8 cellular contexts compared by ENCODE assay signal in the genomic region with DNA sequence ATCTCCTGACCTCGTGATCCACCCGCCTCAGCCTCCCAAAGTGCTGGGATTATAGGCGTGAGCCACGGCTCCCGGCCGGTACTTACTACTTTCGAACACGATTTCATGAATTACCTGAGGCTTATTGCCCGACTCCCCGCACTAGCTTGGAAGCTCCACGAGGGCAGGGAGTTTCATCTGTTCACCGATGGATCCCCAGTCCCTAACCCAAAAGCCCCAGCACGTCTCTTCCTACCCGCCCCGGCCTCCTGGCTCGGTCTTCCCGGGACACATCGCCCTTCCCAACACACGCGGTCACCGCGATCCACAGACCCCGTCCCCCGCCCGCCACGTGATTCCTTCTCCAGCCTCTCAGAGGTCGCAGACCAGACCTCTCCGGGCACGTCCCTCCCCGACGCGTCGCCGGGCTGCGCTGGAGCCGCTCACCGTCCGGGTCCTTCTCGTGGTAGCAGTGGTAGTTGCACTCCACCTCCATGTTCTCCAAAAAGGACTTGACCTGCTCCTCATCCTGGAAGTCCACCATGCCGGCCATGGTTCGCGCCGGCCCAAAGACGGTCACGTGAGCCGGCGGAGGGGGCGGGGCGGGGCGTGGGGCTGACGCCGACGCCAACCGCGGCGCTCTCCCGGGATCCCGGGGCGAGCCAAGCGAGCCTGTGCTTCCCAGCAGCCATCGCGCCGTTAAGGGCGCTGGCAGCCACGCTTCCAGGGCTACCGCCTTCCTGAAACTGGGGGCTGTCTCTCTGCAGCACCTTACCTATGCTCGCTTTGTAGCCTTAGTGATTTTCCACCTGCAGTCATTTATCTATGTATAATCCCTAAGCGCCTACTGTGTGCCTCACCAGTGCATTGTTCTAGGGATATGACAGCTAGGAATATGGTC. TPM values are rescaled to one million over a fixed set of nuclear protein-coding genes. Genes with fewer than 3 reads are reported as not detected.
DNase-seq lines count a peak whose midpoint lies in the region; ATAC-seq, FAIRE-seq and TF ChIP-seq lines count a peak whose summit lies in the region.

A gene (minus strand): TSS at position 553 of the 880 bp plus-strand sequence. CDS start 21 bp downstream, at position 532.

- peaks cover 2% of the 10 kb centered on the region for H3K36me3 Mint-ChIP-seq in activated CD4-positive, alpha-beta T cell treated with anti-CD3 and anti-CD28 coated beads, Interleukin-2, amount 10 ng/mL, durations not matched to agents 7 days and 5 days (ENCODE audit: low read depth)

- FAIRE-seq in A549 (lab: Jason Lieb, UNC): no peak

- H3K27ac ChIP-seq in A549: peak within 1 kb of the TSS; percentile 86 to 100

- TF ChIP-seq EP300 in A549 (IDR thresholded peaks at IDR 0.05): no peak

- ATAC-seq in A549: peak; percentile 85 to 86
- ATAC-seq in GM18867 (IDR thresholded peaks at IDR 0.05; ENCODE audit: unreplicated experiment): peak; percentile 52
- ATAC-seq in HG03378 (IDR thresholded peaks at IDR 0.05; ENCODE audit: unreplicated experiment): peak; percentile 36

- peak; percentile 61 to 84 for DNase-seq in A549 (ENCODE audit: low read depth in 1 of 2, low spot score in 1 of 2)
- peak; percentile 35 for DNase-seq in NCI-H524 treated with DMSO at 0.1 percent for 48 hours (lab: John Stamatoyannopoulos, UW)
- peak; percentile 66 for DNase-seq in activated CD4-positive, alpha-beta T cell treated with anti-CD3 and anti-CD28 coated beads, Interleukin-2, amount 10 ng/mL, durations not matched to agents 7 days and 5 days
- DNase-seq in dedifferentiated amniotic fluid mesenchymal stem cell (ENCODE audit: extremely low spot score): peak; percentile 67
- peak; percentile 95 for DNase-seq in left kidney (ENCODE audit: low read depth, low spot score)
- DNase-seq in stimulated activated CD4-positive, alpha-beta T cell treated with anti-CD3 and anti-CD28 coated beads, Interleukin-1b, Interleukin-23, amount 100 ng/mL, for 48 hours: peak; percentile 63

- POLR2A ChIA-PET in A549 (lab: Yijun Ruan, JAX): no interaction called here
- POLR2A ChIA-PET in activated CD4-positive, alpha-beta T cell treated with anti-CD3 and anti-CD28 coated beads, Interleukin-2, amount 10 ng/mL, durations not matched to agents 7 days and 5 days (lab: Charles Lee): interaction anchor here (0.6 kb wide), 2 partner anchors 57 to 94 kb away, joined by 3 to 4 read pairs; no protein-coding TSS in a partner anchor

- WGBS in A549 (ENCODE audit: missing lambda C conversion rate): 1% methylated on average over 27 of the region's 68 CpGs

- H3K4me2 ChIP-seq in A549: peak within 1 kb of the TSS; percentile 75

- peak within 1 kb of the TSS; percentile 58 for H3K4me3 ChIP-seq in A549

- CTCF ChIA-PET in A549 (lab: Yijun Ruan, JAX): interaction anchor here (1.2 kb wide), 1 partner anchor 12 kb away, joined by 5 read pairs; no protein-coding TSS in a partner anchor
- CTCF ChIA-PET in activated CD4-positive, alpha-beta T cell treated with anti-CD3 and anti-CD28 coated beads, Interleukin-2, amount 10 ng/mL, durations not matched to agents 7 days and 5 days (lab: Charles Lee): interaction anchor here (1.5 to 3.3 kb wide), 2 partner anchors 12 to 25 kb away, joined by 4 to 15 read pairs; no protein-coding TSS in a partner anchor

- TF ChIP-seq RAD21 in A549 (conservative IDR thresholded peaks at IDR 0.05 in 1 of 2, IDR thresholded peaks at IDR 0.05 in 1 of 2): no peak

- peak within 1 kb of the TSS; percentile 92 for H3K4me3 Mint-ChIP-seq in activated CD4-positive, alpha-beta T cell treated with anti-CD3 and anti-CD28 coated beads, Interleukin-2, amount 10 ng/mL, durations not matched to agents 7 days and 5 days

- H3K9me3 Mint-ChIP-seq in activated CD4-positive, alpha-beta T cell treated with anti-CD3 and anti-CD28 coated beads, Interleukin-2, amount 10 ng/mL, durations not matched to agents 7 days and 5 days: no peaks in the 10 kb centered on the region

- TF ChIP-seq POLR2A in A549 (IDR thresholded peaks at IDR 0.05; ENCODE audit: low read length): peak; percentile 80

- no peak for TF ChIP-seq CTCF in A549 (IDR thresholded peaks at IDR 0.05)

- peak within 1 kb of the TSS; percentile 88 for H3K27ac Mint-ChIP-seq in activated CD4-positive, alpha-beta T cell treated with anti-CD3 and anti-CD28 coated beads, Interleukin-2, amount 10 ng/mL, durations not matched to agents 7 days and 5 days

- peaks cover 9% of the 10 kb centered on the region for H3K27me3 Mint-ChIP-seq in activated CD4-positive, alpha-beta T cell treated with anti-CD3 and anti-CD28 coated beads, Interleukin-2, amount 10 ng/mL, durations not matched to agents 7 days and 5 days

- H3K9me3 ChIP-seq in A549: no peaks in the 10 kb centered on the region

- peaks cover 39% of the 10 kb centered on the region for H3K4me1 Mint-ChIP-seq in activated CD4-positive, alpha-beta T cell treated with anti-CD3 and anti-CD28 coated beads, Interleukin-2, amount 10 ng/mL, durations not matched to agents 7 days and 5 days

- H3K4me1 ChIP-seq in A549: peaks cover 7% of the 10 kb centered on the region; the same call in 1 of the 3 replicates

TF ChIP-seq in A549, 52 proteins besides CTCF, POLR2A, EP300 and RAD21 (continues in another document):
- TF ChIP-seq, protein P1, sequence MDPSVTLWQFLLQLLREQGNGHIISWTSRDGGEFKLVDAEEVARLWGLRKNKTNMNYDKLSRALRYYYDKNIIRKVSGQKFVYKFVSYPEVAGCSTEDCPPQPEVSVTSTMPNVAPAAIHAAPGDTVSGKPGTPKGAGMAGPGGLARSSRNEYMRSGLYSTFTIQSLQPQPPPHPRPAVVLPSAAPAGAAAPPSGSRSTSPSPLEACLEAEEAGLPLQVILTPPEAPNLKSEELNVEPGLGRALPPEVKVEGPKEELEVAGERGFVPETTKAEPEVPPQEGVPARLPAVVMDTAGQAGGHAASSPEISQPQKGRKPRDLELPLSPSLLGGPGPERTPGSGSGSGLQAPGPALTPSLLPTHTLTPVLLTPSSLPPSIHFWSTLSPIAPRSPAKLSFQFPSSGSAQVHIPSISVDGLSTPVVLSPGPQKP (IDR thresholded peaks at IDR 0.05; ENCODE audit: low read depth, low read length): no peak
- TF ChIP-seq JUN (IDR thresholded peaks at IDR 0.05): peak; percentile 30 to 69; a peak in 3 of 5 replicates
- no peak for TF ChIP-seq CBX8 (IDR thresholded peaks at IDR 0.05)
- TF ChIP-seq MYC (IDR thresholded peaks at IDR 0.05; ENCODE audit: borderline replicate concordance, low read length): peak; percentile 80; the same call in 1 of the 2 replicates
- no peak for TF ChIP-seq HEYL (CRISPR knock-in tag; IDR thresholded peaks at IDR 0.05)
- TF ChIP-seq HOXB13 (CRISPR knock-in tag; IDR thresholded peaks at IDR 0.05; ENCODE audit: low read depth): peak; percentile 70; the same call in 1 of the 2 replicates
- TF ChIP-seq, protein P2, sequence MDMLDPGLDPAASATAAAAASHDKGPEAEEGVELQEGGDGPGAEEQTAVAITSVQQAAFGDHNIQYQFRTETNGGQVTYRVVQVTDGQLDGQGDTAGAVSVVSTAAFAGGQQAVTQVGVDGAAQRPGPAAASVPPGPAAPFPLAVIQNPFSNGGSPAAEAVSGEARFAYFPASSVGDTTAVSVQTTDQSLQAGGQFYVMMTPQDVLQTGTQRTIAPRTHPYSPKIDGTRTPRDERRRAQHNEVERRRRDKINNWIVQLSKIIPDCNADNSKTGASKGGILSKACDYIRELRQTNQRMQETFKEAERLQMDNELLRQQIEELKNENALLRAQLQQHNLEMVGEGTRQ (IDR thresholded peaks at IDR 0.05): peak; percentile 92
- TF ChIP-seq, protein P3, sequence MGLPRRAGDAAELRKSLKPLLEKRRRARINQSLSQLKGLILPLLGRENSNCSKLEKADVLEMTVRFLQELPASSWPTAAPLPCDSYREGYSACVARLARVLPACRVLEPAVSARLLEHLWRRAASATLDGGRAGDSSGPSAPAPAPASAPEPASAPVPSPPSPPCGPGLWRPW (IDR thresholded peaks at IDR 0.05): no peak
- no peak for TF ChIP-seq SREBF2 (IDR thresholded peaks at IDR 0.05)
- no peak for TF ChIP-seq FOSB (CRISPR knock-in tag; IDR thresholded peaks at IDR 0.05)
- peak; percentile 57; the same call in 1 of the 2 replicates for TF ChIP-seq TP53 (CRISPR knock-in tag; IDR thresholded peaks at IDR 0.05)
- no peak for TF ChIP-seq POLR2AphosphoS2 (conservative IDR thresholded peaks at IDR 0.05; ENCODE audit: low read length)
- TF ChIP-seq, protein P4, sequence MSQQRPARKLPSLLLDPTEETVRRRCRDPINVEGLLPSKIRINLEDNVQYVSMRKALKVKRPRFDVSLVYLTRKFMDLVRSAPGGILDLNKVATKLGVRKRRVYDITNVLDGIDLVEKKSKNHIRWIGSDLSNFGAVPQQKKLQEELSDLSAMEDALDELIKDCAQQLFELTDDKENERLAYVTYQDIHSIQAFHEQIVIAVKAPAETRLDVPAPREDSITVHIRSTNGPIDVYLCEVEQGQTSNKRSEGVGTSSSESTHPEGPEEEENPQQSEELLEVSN (IDR thresholded peaks at IDR 0.05; ENCODE audit: borderline replicate concordance, low read depth): peak; percentile 94
- no peak for TF ChIP-seq HOXA7 (CRISPR knock-in tag; IDR thresholded peaks at IDR 0.05)
- no peak for TF ChIP-seq ZFP36 (IDR thresholded peaks at IDR 0.05; ENCODE audit: borderline replicate concordance, partially characterized antibody)
- no peak for TF ChIP-seq FOXS1 (CRISPR knock-in tag; IDR thresholded peaks at IDR 0.05)
- peak; percentile 30; the same call in 1 of the 2 replicates for TF ChIP-seq TFCP2L1 (CRISPR knock-in tag; IDR thresholded peaks at IDR 0.05)
- peak; percentile 70; the same call in 1 of the 2 replicates for TF ChIP-seq PHF8 (IDR thresholded peaks at IDR 0.05; ENCODE audit: borderline replicate concordance, low read depth)
- TF ChIP-seq RNF2 (IDR thresholded peaks at IDR 0.05; ENCODE audit: borderline replicate concordance, low read depth): no peak
- TF ChIP-seq ZNF302 (CRISPR knock-in tag; IDR thresholded peaks at IDR 0.05): no peak
- no peak for TF ChIP-seq CBX2 (IDR thresholded peaks at IDR 0.05; ENCODE audit: borderline replicate concordance, low read depth)
- no peak for TF ChIP-seq SMC3 (IDR thresholded peaks at IDR 0.05)
- no peak for TF ChIP-seq NPAS2 (CRISPR knock-in tag; IDR thresholded peaks at IDR 0.05; ENCODE audit: borderline replicate concordance)
- no peak for TF ChIP-seq KDM1A (IDR thresholded peaks at IDR 0.05; ENCODE audit: low read depth)
- TF ChIP-seq ZSCAN20 (CRISPR knock-in tag; IDR thresholded peaks at IDR 0.05): no peak

RNA-seq across cellular contexts. Expression of the gene that starts here (rescaled TPM):
- 17.1 and 18.1 TPM in 2 replicates for polyA plus RNA-seq in A549 (2011; rRNA removed)
- 12.7 and 17.8 TPM in 2 replicates for polyA plus RNA-seq in A549 (2012; cell fraction: cytosol; rRNA removed)
- 7.2 and 9.4 TPM in 2 replicates for polyA plus RNA-seq in A549 (2012; cell fraction: nucleus; rRNA removed)
- polyA plus RNA-seq in A549 (2017; fragmentation: RNase III; extraction: RNeasy Plus Mini Kit Qiagen cat#74134 plus additional on column Dnase treatment): 22.0 to 23.6 TPM (median 22.3 TPM) in 3 replicates
- polyA minus RNA-seq in A549 (2011; rRNA and poly(A)+ RNA removed): 24.1 and 29.5 TPM in 2 replicates
- total RNA-seq in activated CD4-positive, alpha-beta T cell treated with anti-CD3 and anti-CD28 coated beads, Interleukin-2, amount 10 ng/mL, durations not matched to agents 7 days and 5 days: 10 to 100 TPM; 10.8 to 14.6 TPM

Comparison
In these comparisons a context has a peak if more than half of its experiments do, and no peak if none do; other contexts are left out.
1. Peak in every context shown above with its lines: DNase-seq, ATAC-seq, H3K4me3 ChIP-seq and H3K27ac ChIP-seq.
2. DNase-seq: peak in every context shown above with its lines; median percentile 95 in left kidney; 72 in A549; 67 in dedifferentiated amniotic fluid mesenchymal stem cell; 66 in activated CD4-positive, alpha-beta T cell treated with anti-CD3 and anti-CD28 coated beads, Interleukin-2, amount 10 ng/mL, durations not matched to agents 7 days and 5 days; 63 in stimulated activated CD4-positive, alpha-beta T cell treated with anti-CD3 and anti-CD28 coated beads, Interleukin-1b, Interleukin-23, amount 100 ng/mL, for 48 hours; 35 in NCI-H524 treated with DMSO at 0.1 percent for 48 hours.